In genomic region chr16:67514382-67514828, GRCh38 we compare ENCODE assay signal across 8 cellular contexts. TPM values are rescaled to one million over a fixed set of nuclear protein-coding genes. Genes with fewer than 3 reads are reported as not detected.
DNase-seq lines count a peak whose midpoint lies in the region; ATAC-seq and TF ChIP-seq lines count a peak whose summit lies in the region.

No MANE protein-coding gene starts in this region.

- H2BK5ac ChIP-seq in IMR-90 (ENCODE audit: low read depth, low read length, poor library complexity, severe bottlenecking) (no peak overlapping the region), trophoblast cell (ENCODE audit: low read depth, low read length, poor library complexity) (no peak overlapping the region)

- H3K79me1 ChIP-seq in IMR-90 (ENCODE audit: low read depth in 1 of 2, low read length in 2 of 2) (no peaks in the 10 kb centered on the region), trophoblast cell (ENCODE audit: low read length) (no peaks in the 10 kb centered on the region)

- no peak overlapping the region for H2AK9ac ChIP-seq in IMR-90 (replicated peaks; ENCODE audit: low read depth, low read length, poor library complexity)

- BruUV-seq in IMR-90 (replicated peaks; lab: Mats Ljungman, UMichigan) = no TSS peak

- H2AFZ ChIP-seq in IMR-90 (replicated peaks; ENCODE audit: low read length, poor library complexity) (peak overlapping the region; percentile 32), trophoblast cell (ENCODE audit: insufficient read depth, low read length, poor library complexity) (no peak overlapping the region)

- H3K4me3 Mint-ChIP-seq in activated T-cell treated with anti-CD3 and anti-CD28 coated beads, Interleukin-2, amount 50 U/mL, for 72 hours = peak overlapping the region; percentile 26 to 64

- peak; percentile 72 for TF ChIP-seq CTCF in BJ (IDR thresholded peaks at IDR 0.05; ENCODE audit: insufficient read depth, low read depth, low read length)
- peak; percentile 80 for TF ChIP-seq CTCF in IMR-90 (conservative IDR thresholded peaks at IDR 0.05; ENCODE audit: low read depth, low read length)
- TF ChIP-seq CTCF in RWPE2 (IDR thresholded peaks at IDR 0.05; ENCODE audit: poor library complexity, severe bottlenecking) = peak; percentile 87
- peak; percentile 61 for TF ChIP-seq CTCF in foreskin fibroblast (IDR thresholded peaks at IDR 0.05; ENCODE audit: low read depth, low read length)
- peak; percentile 48 to 64 (median 60) for TF ChIP-seq CTCF in vagina (IDR thresholded peaks at IDR 0.05)

- intact Hi-C loops in IMR-90 (cut with micrococcal nuclease) (loop anchor here (1.0 kb wide), 2 partner anchors 20 to 33 kb away; partner anchors contain the start of gene ATP6V0D1), vagina (cut with DNase I) (no loop called here)

- H2AK5ac ChIP-seq in IMR-90 (ENCODE audit: low read depth, low read length) (no peak overlapping the region), trophoblast cell (ENCODE audit: low read length) (no peak overlapping the region)

- CTCF ChIA-PET in BJ (lab: Yijun Ruan, JAX) (interaction anchor here (0.6 to 5.7 kb wide), 17 partner anchors 10 to 329 kb away, joined by 3 to 80 read pairs (median 8); partner anchors contain the start of genes ATP6V0D1, C16orf86, CTCF and ENKD1), IMR-90 (lab: Yijun Ruan, JAX) (interaction anchor here (0.6 to 2.3 kb wide), 5 partner anchors 20 to 194 kb away, joined by 3 to 16 read pairs (median 6); partner anchors contain the start of gene ATP6V0D1)

- no peaks in the 10 kb centered on the region for H4K20me1 ChIP-seq in IMR-90 (ENCODE audit: insufficient read depth, low read length)

- H4K12ac ChIP-seq in trophoblast cell (ENCODE audit: low read depth, low read length) = no peak overlapping the region

- peak; percentile 59 for ATAC-seq in GM18909 (IDR thresholded peaks at IDR 0.05; ENCODE audit: poor library complexity, unreplicated experiment)
- ATAC-seq in IMR-90 (ENCODE audit: low read depth) = peak; percentile 81
- peak; percentile 68 for ATAC-seq in RWPE2 (ENCODE audit: low read depth)
- peak; percentile 85 to 89 for ATAC-seq in activated T-cell treated with anti-CD3 and anti-CD28 coated beads, Interleukin-2, amount 50 U/mL, for 72 hours (replicated peaks in 1 of 2)

- H3K9me3 Mint-ChIP-seq in activated T-cell treated with anti-CD3 and anti-CD28 coated beads, Interleukin-2, amount 50 U/mL, for 72 hours = no peaks in the 10 kb centered on the region

- H2BK15ac ChIP-seq in IMR-90 (ENCODE audit: low read depth, low read length) = no peak overlapping the region

- H3K14ac ChIP-seq in IMR-90 (replicated peaks; ENCODE audit: low read depth, low read length) (no peak overlapping the region), trophoblast cell (ENCODE audit: low read length) (no peak overlapping the region)

- DNase-seq in BJ (ENCODE audit: low read depth) (peak; percentile 24), IMR-90 (peak; percentile 84), RWPE2 (ENCODE audit: low spot score) (no peak), foreskin fibroblast (peak; percentile 70 to 90), trophoblast cell (peak; percentile 89 to 96), vagina (ENCODE audit: extremely low spot score in 2 of 2) (no peak)
- DNase-seq in activated T-cell treated with anti-CD3 and anti-CD28 coated beads, Interleukin-2, amount 50 U/mL, for 72 hours = peak; percentile 82 to 85

- H3K56ac ChIP-seq in IMR-90 (ENCODE audit: extremely low read depth, insufficient read depth, low read length) = no peak overlapping the region

- H3K4ac ChIP-seq in IMR-90 (ENCODE audit: low read depth, low read length) (no peak overlapping the region), trophoblast cell (ENCODE audit: low read depth, low read length) (no peak overlapping the region)

- peak; percentile 67 for TF ChIP-seq RAD21 in IMR-90 (IDR thresholded peaks at IDR 0.05; ENCODE audit: low read length)

- TF ChIP-seq POLR2A in IMR-90 (IDR thresholded peaks at IDR 0.05; ENCODE audit: low read depth, low read length) (no peak), vagina (IDR thresholded peaks at IDR 0.05) (no peak)

- H3K4me2 ChIP-seq in IMR-90 (ENCODE audit: low read depth, low read length) = no peak overlapping the region
- no peak overlapping the region for H3K4me2 ChIP-seq in trophoblast cell (ENCODE audit: low read length)

- in situ Hi-C loops in IMR-90 (cut with MboI; ENCODE audit: low sequenced_read_pairs) = no loop called here

- no peak overlapping the region for H3K18ac ChIP-seq in IMR-90 (ENCODE audit: low read depth, low read length)
- no peak overlapping the region for H3K18ac ChIP-seq in trophoblast cell (ENCODE audit: low read length)

- no peak overlapping the region for H3K9ac ChIP-seq in IMR-90 (ENCODE audit: low read depth, low read length)
- H3K9ac ChIP-seq in trophoblast cell (ENCODE audit: low read length) = no peak overlapping the region

- H3K36me3 ChIP-seq in BJ (ENCODE audit: control insufficient read depth, insufficient read depth, low read length) = no peaks in the 10 kb centered on the region
- no peaks in the 10 kb centered on the region for H3K36me3 ChIP-seq in IMR-90 (ENCODE audit: control insufficient read depth, insufficient read depth, low read length)
- no peaks in the 10 kb centered on the region for H3K36me3 ChIP-seq in RWPE2 (ENCODE audit: low read depth)
- H3K36me3 ChIP-seq in trophoblast cell (ENCODE audit: control insufficient read depth in 1 of 2, insufficient read depth in 2 of 2, low read length in 2 of 2) = no peaks in the 10 kb centered on the region
- no peaks in the 10 kb centered on the region for H3K36me3 ChIP-seq in vagina

- H3K4me3 ChIP-seq in BJ (ENCODE audit: low read depth, low read length) (no peak overlapping the region), IMR-90 (ENCODE audit: insufficient read depth, low read depth, low read length) (no peak overlapping the region), RWPE2 (ENCODE audit: severe bottlenecking) (no peak overlapping the region), foreskin fibroblast (ENCODE audit: low read depth in 1 of 2, low read length in 2 of 2) (no peak overlapping the region), trophoblast cell (ENCODE audit: low read depth, low read length) (no peak overlapping the region), vagina (no peak overlapping the region)

- H4K8ac ChIP-seq in IMR-90 (ENCODE audit: low read depth in 2 of 2, low read length in 2 of 2) (no peak overlapping the region), trophoblast cell (ENCODE audit: low read depth, low read length) (no peak overlapping the region)

- no peaks in the 10 kb centered on the region for H3K9me3 ChIP-seq in IMR-90 (ENCODE audit: control insufficient read depth, insufficient read depth, low read length)
- H3K9me3 ChIP-seq in RWPE2 (ENCODE audit: severe bottlenecking) = no peaks in the 10 kb centered on the region
- no peaks in the 10 kb centered on the region for H3K9me3 ChIP-seq in trophoblast cell (ENCODE audit: insufficient read depth, low read depth, low read length)
- H3K9me3 ChIP-seq in vagina = no peaks in the 10 kb centered on the region

- H3K23ac ChIP-seq in IMR-90 (ENCODE audit: low read depth, low read length) (no peak overlapping the region), trophoblast cell (ENCODE audit: low read length) (no peak overlapping the region)

- H3K27me3 ChIP-seq in BJ (ENCODE audit: control insufficient read depth, insufficient read depth, low read length) (no peaks in the 10 kb centered on the region), IMR-90 (ENCODE audit: control insufficient read depth, insufficient read depth, low read length) (no peaks in the 10 kb centered on the region; the same call in 1 of the 2 replicates), RWPE2 (ENCODE audit: insufficient read depth, poor library complexity, severe bottlenecking) (no peaks in the 10 kb centered on the region), trophoblast cell (ENCODE audit: insufficient read depth, low read length) (no peaks in the 10 kb centered on the region), vagina (no peaks in the 10 kb centered on the region)

- no peaks in the 10 kb centered on the region for H3K27me3 Mint-ChIP-seq in activated T-cell treated with anti-CD3 and anti-CD28 coated beads, Interleukin-2, amount 50 U/mL, for 72 hours (ENCODE audit: low read depth)

- H2BK12ac ChIP-seq in trophoblast cell (ENCODE audit: low read length) = no peak overlapping the region

- peaks cover 6% of the 10 kb centered on the region for H3K4me1 ChIP-seq in IMR-90 (ENCODE audit: control insufficient read depth, insufficient read depth, low read length)
- H3K4me1 ChIP-seq in RWPE2 (ENCODE audit: insufficient read depth, poor library complexity, severe bottlenecking) = peaks cover 13% of the 10 kb centered on the region
- peaks cover 4% of the 10 kb centered on the region in 2 experiments for H3K4me1 ChIP-seq in trophoblast cell (ENCODE audit: control insufficient read depth in 1 of 2, insufficient read depth in 2 of 2, low read length in 2 of 2)
- H3K4me1 ChIP-seq in vagina = peaks cover 8% of the 10 kb centered on the region

- peaks cover 4% of the 10 kb centered on the region; the same call in 1 of the 2 replicates for H3K9me1 ChIP-seq in IMR-90 (ENCODE audit: insufficient read depth, low read length)

- dilution Hi-C loops in IMR-90 (cut with HindIII; ENCODE audit: low sequenced_read_pairs, unreplicated experiment) = no loop called here

- no peak overlapping the region for H4K5ac ChIP-seq in IMR-90 (ENCODE audit: low read depth, low read length)

- H4K91ac ChIP-seq in IMR-90 (ENCODE audit: insufficient read depth, low read depth, low read length) = no peak overlapping the region
- no peak overlapping the region for H4K91ac ChIP-seq in trophoblast cell (ENCODE audit: low read depth, low read length)

- no peak overlapping the region for H2BK20ac ChIP-seq in IMR-90 (ENCODE audit: low read depth, low read length)

- POLR2A ChIA-PET in BJ (lab: Charles Lee) (no interaction called here), IMR-90 (lab: Charles Lee; ENCODE audit: unreplicated experiment) (no interaction called here)

- H3K4me1 Mint-ChIP-seq in activated T-cell treated with anti-CD3 and anti-CD28 coated beads, Interleukin-2, amount 50 U/mL, for 72 hours (ENCODE audit: low read depth) = peaks cover 25% of the 10 kb centered on the region

- H2BK120ac ChIP-seq in IMR-90 (ENCODE audit: low read depth, low read length) (no peak overlapping the region), trophoblast cell (ENCODE audit: insufficient read depth, low read length, poor library complexity) (no peak overlapping the region)

- no peaks in the 10 kb centered on the region for H3K36me3 Mint-ChIP-seq in activated T-cell treated with anti-CD3 and anti-CD28 coated beads, Interleukin-2, amount 50 U/mL, for 72 hours (ENCODE audit: insufficient read depth in 2 of 2)

- no peaks in the 10 kb centered on the region for H3K79me2 ChIP-seq in trophoblast cell (ENCODE audit: control insufficient read depth, insufficient read depth, low read length, poor library complexity)

- WGBS in IMR-90 (ENCODE audit: extremely low coverage in 2 of 2, insufficient read length in 1 of 2), 2 experiments = 19% methylated on average over 3 of the region's 8 CpGs; no CpG with 5 or more reads in 1 of the 2 experiments
- WGBS in trophoblast cell (ENCODE audit: extremely low coverage, insufficient coverage, insufficient read length) = no CpG with 5 or more reads among the region's 8 CpGs

- H3K27ac Mint-ChIP-seq in activated T-cell treated with anti-CD3 and anti-CD28 coated beads, Interleukin-2, amount 50 U/mL, for 72 hours = peak overlapping the region; percentile 79

- H3K27ac ChIP-seq in IMR-90 (ENCODE audit: insufficient read depth, low read length) = no peak overlapping the region
- no peak overlapping the region for H3K27ac ChIP-seq in RWPE2 (ENCODE audit: poor library complexity, severe bottlenecking)
- no peak overlapping the region for H3K27ac ChIP-seq in trophoblast cell (ENCODE audit: low read depth, low read length)
- no peak overlapping the region for H3K27ac ChIP-seq in vagina

RNA-seq across cellular contexts. Expression of gene RIPOR1, which starts 14.2 kb away (rescaled TPM):
- 7.4 and 12.7 TPM in 2 replicates for polyA plus RNA-seq in BJ (2011; rRNA removed)
- polyA minus RNA-seq in BJ (2011; rRNA and poly(A)+ RNA removed) = 14.6 and 27.2 TPM in 2 replicates
- total RNA-seq in IMR-90 (2012; rRNA removed) = 9.5 and 15.8 TPM in 2 replicates
- 33.0 and 41.3 TPM in 2 replicates for polyA plus RNA-seq in IMR-90 (2012; rRNA removed)
- polyA plus RNA-seq in IMR-90 (2012; cell fraction: cytosol; rRNA removed) = 26.4 and 33.2 TPM in 2 replicates
- polyA plus RNA-seq in IMR-90 (2012; cell fraction: nucleus; rRNA removed; ENCODE audit: low replicate concordance) = 96.6 and 172 TPM in 2 replicates
- total RNA-seq in activated T-cell treated with anti-CD3 and anti-CD28 coated beads, Interleukin-2, amount 50 U/mL, for 72 hours = 10 to 100 TPM; 34.2 to 54.6 TPM
- 36.1 and 37.6 TPM in 2 replicates for polyA plus RNA-seq in trophoblast cell (2013)
- 54.8 TPM for total RNA-seq in vagina

RNA-seq across cellular contexts. Expression of gene AGRP, which starts 31.1 kb away (rescaled TPM):
- polyA plus RNA-seq in BJ (2011; rRNA removed) (not detected in 2 replicates), IMR-90 (2012; rRNA removed) (not detected in 2 replicates)
- polyA minus RNA-seq in BJ (2011; rRNA and poly(A)+ RNA removed) = not detected in 2 replicates
- total RNA-seq in IMR-90 (2012; rRNA removed) (not detected in 2 replicates), vagina (not detected)
- polyA plus RNA-seq in IMR-90 (2012; cell fraction: cytosol; rRNA removed) = not detected in 2 replicates
- polyA plus RNA-seq in IMR-90 (2012; cell fraction: nucleus; rRNA removed; ENCODE audit: low replicate concordance) = not detected in 2 replicates
- not detected for total RNA-seq in activated T-cell treated with anti-CD3 and anti-CD28 coated beads, Interleukin-2, amount 50 U/mL, for 72 hours
- not detected in 2 replicates for polyA plus RNA-seq in trophoblast cell (2013)

RNA-seq across cellular contexts. Expression of gene ATP6V0D1, which starts 33.4 kb away (rescaled TPM):
- polyA plus RNA-seq in BJ (2011; rRNA removed) (111 and 155 TPM in 2 replicates), IMR-90 (2012; rRNA removed) (123 and 124 TPM in 2 replicates)
- 138 and 208 TPM in 2 replicates for polyA minus RNA-seq in BJ (2011; rRNA and poly(A)+ RNA removed)
- total RNA-seq in IMR-90 (2012; rRNA removed) (112 and 128 TPM in 2 replicates), vagina (110 TPM)
- 207 and 212 TPM in 2 replicates for polyA plus RNA-seq in IMR-90 (2012; cell fraction: cytosol; rRNA removed)
- polyA plus RNA-seq in IMR-90 (2012; cell fraction: nucleus; rRNA removed; ENCODE audit: low replicate concordance) = 94.6 and 127 TPM in 2 replicates
- 10 to 100 TPM; 27.9 to 28.1 TPM for total RNA-seq in activated T-cell treated with anti-CD3 and anti-CD28 coated beads, Interleukin-2, amount 50 U/mL, for 72 hours
- polyA plus RNA-seq in trophoblast cell (2013) = 101 and 104 TPM in 2 replicates

RNA-seq across cellular contexts. Expression of gene CTCF, which starts 47.9 kb away (rescaled TPM):
- polyA plus RNA-seq in BJ (2011; rRNA removed) (20.9 and 22.8 TPM in 2 replicates), IMR-90 (2012; rRNA removed) (16.1 and 16.7 TPM in 2 replicates)
- 20.3 and 21.6 TPM in 2 replicates for polyA minus RNA-seq in BJ (2011; rRNA and poly(A)+ RNA removed)
- total RNA-seq in IMR-90 (2012; rRNA removed) (22.8 and 26.4 TPM in 2 replicates), vagina (43.2 TPM)
- polyA plus RNA-seq in IMR-90 (2012; cell fraction: cytosol; rRNA removed) = 5.6 and 8.3 TPM in 2 replicates
- 5.5 and 15.8 TPM in 2 replicates for polyA plus RNA-seq in IMR-90 (2012; cell fraction: nucleus; rRNA removed; ENCODE audit: low replicate concordance)
- 10 to 100 TPM; 55.5 to 71.1 TPM for total RNA-seq in activated T-cell treated with anti-CD3 and anti-CD28 coated beads, Interleukin-2, amount 50 U/mL, for 72 hours
- polyA plus RNA-seq in trophoblast cell (2013) = 35.2 and 36.0 TPM in 2 replicates

Comparison
In these comparisons a context has a peak if more than half of its experiments do, and no peak if none do; other contexts are left out.
1. DNase-seq: peak in BJ (single experiment), IMR-90 (single experiment), activated T-cell treated with anti-CD3 and anti-CD28 coated beads, Interleukin-2, amount 50 U/mL, for 72 hours (2 of 2), foreskin fibroblast (2 of 2) and trophoblast cell (2 of 2); none in RWPE2 (single experiment) and vagina (0 of 2).
2. Peak in every context shown above with its lines, with median percentiles within 50 percentile points of each other: CTCF ChIP-seq and ATAC-seq.